8 cellular contexts compared by ENCODE assay signal in the genomic region with DNA sequence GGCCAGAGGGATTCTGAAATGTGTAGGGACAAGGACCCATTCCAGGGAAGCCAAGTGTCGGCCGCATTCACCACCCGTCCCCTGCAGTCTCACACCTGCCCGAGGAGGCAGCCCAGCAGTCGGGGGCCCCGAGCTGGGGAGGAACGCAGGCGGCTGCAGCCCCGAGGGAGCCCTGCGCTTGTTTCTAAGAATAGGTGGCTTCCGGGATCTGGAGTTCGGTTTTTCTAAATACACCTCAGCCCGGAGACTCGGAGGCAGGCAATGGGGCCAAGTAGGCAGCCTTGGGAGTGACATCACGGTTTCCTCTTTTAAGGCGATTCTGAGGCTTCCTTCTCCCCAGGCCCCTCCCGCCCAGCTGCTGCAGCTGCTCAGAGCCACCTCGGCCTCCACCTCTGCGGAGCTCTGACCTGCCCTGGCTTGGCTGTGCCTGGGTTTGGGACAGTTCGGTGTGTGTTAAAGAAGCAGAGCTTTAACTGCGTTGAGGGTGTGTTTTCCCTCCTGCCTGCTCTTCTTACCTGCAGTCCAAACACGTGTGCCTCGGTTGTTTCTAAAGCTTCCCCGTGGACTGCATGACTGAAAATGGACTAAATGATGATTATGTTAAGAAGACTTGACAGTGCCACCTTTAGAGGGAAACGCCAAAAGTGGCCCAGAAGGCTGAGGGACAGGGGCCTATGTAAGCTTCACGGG.
DNase-seq lines count a peak whose midpoint lies in the region; ATAC-seq and TF ChIP-seq lines count a peak whose summit lies in the region.

No MANE protein-coding gene starts in this region.

- H3K4me3 ChIP-seq in OCI-LY3 (ENCODE audit: low read length) = peak overlapping the region; percentile 44
- H3K4me3 ChIP-seq in right cardiac atrium (ENCODE audit: low read length) = peak overlapping the region; percentile 15
- H3K4me3 ChIP-seq in stomach smooth muscle (ENCODE audit: low read length in 2 of 2) = peak overlapping the region; percentile 36 to 66

- H3K27me3 ChIP-seq in OCI-LY3 (ENCODE audit: low read depth, low read length) = peaks cover 5% of the 10 kb centered on the region
- no peaks in the 10 kb centered on the region for H3K27me3 ChIP-seq in right cardiac atrium (ENCODE audit: control insufficient read depth, insufficient read depth)
- H3K27me3 ChIP-seq in stomach smooth muscle (ENCODE audit: control insufficient read depth in 1 of 2, insufficient read depth in 2 of 2, low read length in 2 of 2) = no peaks in the 10 kb centered on the region

- H3K4me1 Mint-ChIP-seq in HFFc6 (ENCODE audit: low read depth) = peaks cover 58% of the 10 kb centered on the region
- no peaks in the 10 kb centered on the region for H3K4me1 Mint-ChIP-seq in T-helper 2 cell treated with Interferon-gamma antibody and Interleukin-4, amounts not matched to agents 5 μg/mL and 100 μg/mL, for 36 hours (ENCODE audit: low read depth)

- H3K4me1 ChIP-seq in OCI-LY3 (ENCODE audit: low read length) = no peaks in the 10 kb centered on the region
- H3K4me1 ChIP-seq in right cardiac atrium (ENCODE audit: control insufficient read depth, insufficient read depth, low read length) = peaks cover 11% of the 10 kb centered on the region
- H3K4me1 ChIP-seq in stomach smooth muscle (ENCODE audit: control insufficient read depth, insufficient read depth, low read length) = peaks cover 51% of the 10 kb centered on the region

- H4K20me1 ChIP-seq in OCI-LY3 (ENCODE audit: insufficient read depth, low read length) = no peaks in the 10 kb centered on the region

- ATAC-seq in GM18502 (IDR thresholded peaks at IDR 0.05; ENCODE audit: poor library complexity, unreplicated experiment) (peak; percentile 96), right cardiac atrium (peak; percentile 62 to 72)

- peak overlapping the region; percentile 49; the same call in 1 of the 2 replicates for H2AFZ ChIP-seq in OCI-LY3 (ENCODE audit: low read depth, low read length)

- peaks cover 21% of the 10 kb centered on the region for H3K9me3 Mint-ChIP-seq in HFFc6
- H3K9me3 Mint-ChIP-seq in T-helper 2 cell treated with Interferon-gamma antibody and Interleukin-4, amounts not matched to agents 5 μg/mL and 100 μg/mL, for 36 hours = no peaks in the 10 kb centered on the region

- WGBS in right cardiac atrium = 15% methylated on average over 26 of the region's 26 CpGs

- H3K27ac Mint-ChIP-seq in HFFc6 = peak overlapping the region; percentile 98
- H3K27ac Mint-ChIP-seq in T-helper 2 cell treated with Interferon-gamma antibody and Interleukin-4, amounts not matched to agents 5 μg/mL and 100 μg/mL, for 36 hours = no peak overlapping the region

- no peak overlapping the region for H3K9ac ChIP-seq in OCI-LY3 (ENCODE audit: low read length)
- H3K9ac ChIP-seq in stomach smooth muscle (ENCODE audit: low read length in 2 of 2) = peak overlapping the region; percentile 69 to 78

- TF ChIP-seq CTCF in HFFc6 (IDR thresholded peaks at IDR 0.05) = no peak
- no peak for TF ChIP-seq CTCF in OCI-LY3 (IDR thresholded peaks at IDR 0.05; ENCODE audit: low read depth, low read length)

- H3K9me3 ChIP-seq in OCI-LY3 (ENCODE audit: insufficient read depth, low read length) (no peaks in the 10 kb centered on the region), right cardiac atrium (ENCODE audit: control insufficient read depth, low read length) (no peaks in the 10 kb centered on the region), stomach smooth muscle (ENCODE audit: control insufficient read depth in 2 of 2, low read length in 2 of 2) (no peaks in the 10 kb centered on the region)

- no peak for DNase-seq in HFFc6
- DNase-seq in right cardiac atrium = peak; percentile 43 to 75 (median 70)
- no peak for DNase-seq in NCI-H187 (lab: John Stamatoyannopoulos, UW)
- DNase-seq in nucleus accumbens (lab: John Stamatoyannopoulos, UW) = no peak
- DNase-seq in T-helper 2 cell treated with Interferon-gamma antibody and Interleukin-4, amounts not matched to agents 5 μg/mL and 100 μg/mL, for 36 hours (ENCODE audit: low spot score) = no peak

- intact Hi-C loops in right cardiac atrium (cut with DNase I) = no loop called here

- H3K79me2 ChIP-seq in OCI-LY3 (ENCODE audit: low read length) = no peaks in the 10 kb centered on the region

- no peak overlapping the region for H3K27ac ChIP-seq in OCI-LY3 (ENCODE audit: low read length)
- H3K27ac ChIP-seq in right cardiac atrium (ENCODE audit: low read length) = peak overlapping the region; percentile 82
- H3K27ac ChIP-seq in stomach smooth muscle (ENCODE audit: low read length) = peak overlapping the region; percentile 97

- peak overlapping the region; percentile 58 for H3K4me2 ChIP-seq in OCI-LY3 (ENCODE audit: low read length)

- peaks cover 42% of the 10 kb centered on the region for H3K36me3 Mint-ChIP-seq in HFFc6 (ENCODE audit: low read depth)
- H3K36me3 Mint-ChIP-seq in T-helper 2 cell treated with Interferon-gamma antibody and Interleukin-4, amounts not matched to agents 5 μg/mL and 100 μg/mL, for 36 hours (ENCODE audit: low read depth) = no peaks in the 10 kb centered on the region

- peaks cover 4% of the 10 kb centered on the region; the same call in 1 of the 2 replicates for H3K27me3 Mint-ChIP-seq in HFFc6 (ENCODE audit: insufficient read depth)
- H3K27me3 Mint-ChIP-seq in T-helper 2 cell treated with Interferon-gamma antibody and Interleukin-4, amounts not matched to agents 5 μg/mL and 100 μg/mL, for 36 hours (ENCODE audit: low read depth) = peaks cover 30% of the 10 kb centered on the region

- peak overlapping the region; percentile 74 for H3K4me3 Mint-ChIP-seq in HFFc6
- no peak overlapping the region for H3K4me3 Mint-ChIP-seq in T-helper 2 cell treated with Interferon-gamma antibody and Interleukin-4, amounts not matched to agents 5 μg/mL and 100 μg/mL, for 36 hours

- H3K36me3 ChIP-seq in OCI-LY3 (replicated peaks; ENCODE audit: low read depth, low read length) (no peaks in the 10 kb centered on the region), stomach smooth muscle (ENCODE audit: control insufficient read depth in 2 of 2, insufficient read depth in 2 of 2, low read length in 2 of 2) (peaks cover 2 to 5% of the 10 kb centered on the region in 2 donors)

Comparison
In these comparisons a context has a peak if more than half of its experiments do, and no peak if none do; other contexts are left out.
1. DNase-seq: peak in right cardiac atrium (3 of 3); none in HFFc6 (single experiment), NCI-H187 (0 of 2), nucleus accumbens (0 of 56) and T-helper 2 cell treated with Interferon-gamma antibody and Interleukin-4, amounts not matched to agents 5 μg/mL and 100 μg/mL, for 36 hours (single experiment).
2. Peak in every context shown above with its lines, with median percentiles within 50 percentile points of each other: H3K4me3 ChIP-seq.